In genomic region chr5:173327948-173328895, GRCh38 we compare ENCODE assay signal across 1 cellular context.
TF ChIP-seq lines count a peak whose summit lies in the region.

Gene STC2 (minus strand): TSS chr5:173328414. CDS start chr5:173328193, 221 bp downstream.

TF ChIP-seq in K562, 482 proteins besides CTCF, POLR2A, EP300 and RAD21 (continued from another document):
- TF ChIP-seq, protein P1, sequence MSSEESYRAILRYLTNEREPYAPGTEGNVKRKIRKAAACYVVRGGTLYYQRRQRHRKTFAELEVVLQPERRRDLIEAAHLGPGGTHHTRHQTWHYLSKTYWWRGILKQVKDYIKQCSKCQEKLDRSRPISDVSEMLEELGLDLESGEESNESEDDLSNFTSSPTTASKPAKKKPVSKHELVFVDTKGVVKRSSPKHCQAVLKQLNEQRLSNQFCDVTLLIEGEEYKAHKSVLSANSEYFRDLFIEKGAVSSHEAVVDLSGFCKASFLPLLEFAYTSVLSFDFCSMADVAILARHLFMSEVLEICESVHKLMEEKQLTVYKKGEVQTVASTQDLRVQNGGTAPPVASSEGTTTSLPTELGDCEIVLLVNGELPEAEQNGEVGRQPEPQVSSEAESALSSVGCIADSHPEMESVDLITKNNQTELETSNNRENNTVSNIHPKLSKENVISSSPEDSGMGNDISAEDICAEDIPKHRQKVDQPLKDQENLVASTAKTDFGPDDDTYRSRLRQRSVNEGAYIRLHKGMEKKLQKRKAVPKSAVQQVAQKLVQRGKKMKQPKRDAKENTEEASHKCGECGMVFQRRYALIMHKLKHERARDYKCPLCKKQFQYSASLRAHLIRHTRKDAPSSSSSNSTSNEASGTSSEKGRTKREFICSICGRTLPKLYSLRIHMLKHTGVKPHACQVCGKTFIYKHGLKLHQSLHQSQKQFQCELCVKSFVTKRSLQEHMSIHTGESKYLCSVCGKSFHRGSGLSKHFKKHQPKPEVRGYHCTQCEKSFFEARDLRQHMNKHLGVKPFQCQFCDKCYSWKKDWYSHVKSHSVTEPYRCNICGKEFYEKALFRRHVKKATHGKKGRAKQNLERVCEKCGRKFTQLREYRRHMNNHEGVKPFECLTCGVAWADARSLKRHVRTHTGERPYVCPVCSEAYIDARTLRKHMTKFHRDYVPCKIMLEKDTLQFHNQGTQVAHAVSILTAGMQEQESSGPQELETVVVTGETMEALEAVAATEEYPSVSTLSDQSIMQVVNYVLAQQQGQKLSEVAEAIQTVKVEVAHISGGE (CRISPR knock-in tag; IDR thresholded peaks at IDR 0.05) = peak in 1 of 3 experiments; percentile 67; a peak in 1 of 6 replicates
- TF ChIP-seq NR2C1 (IDR thresholded peaks at IDR 0.05) (peak; percentile 75), NR2C1 (tag; IDR thresholded peaks at IDR 0.05) (peak; percentile 41; the same call in 1 of the 2 replicates), ZBTB49 (CRISPR knock-in tag; IDR thresholded peaks at IDR 0.05; ENCODE audit: borderline replicate concordance) (0 out of 2 replicates have a peak, but pooled peaks have one; percentile 73), NFRKB (IDR thresholded peaks at IDR 0.05; ENCODE audit: low read depth) (peak; percentile 81; the same call in 1 of the 2 replicates), HNRNPL (IDR thresholded peaks at IDR 0.05; ENCODE audit: low read depth, low read length) (no peak), ZBTB12 (CRISPR knock-in tag; IDR thresholded peaks at IDR 0.05) (no peak), ATF3 (IDR thresholded peaks at IDR 0.05) (0 out of 2 replicates have a peak, but pooled peaks have one; percentile 6), ATF3 (CRISPR knock-in tag; conservative IDR thresholded peaks at IDR 0.05) (no peak), GTF2A2 (tag; IDR thresholded peaks at IDR 0.05) (no peak), POLR3A (IDR thresholded peaks at IDR 0.05; ENCODE audit: borderline replicate concordance, extremely low read depth, insufficient read depth, insufficient read length) (no peak)
- TF ChIP-seq, protein P2, sequence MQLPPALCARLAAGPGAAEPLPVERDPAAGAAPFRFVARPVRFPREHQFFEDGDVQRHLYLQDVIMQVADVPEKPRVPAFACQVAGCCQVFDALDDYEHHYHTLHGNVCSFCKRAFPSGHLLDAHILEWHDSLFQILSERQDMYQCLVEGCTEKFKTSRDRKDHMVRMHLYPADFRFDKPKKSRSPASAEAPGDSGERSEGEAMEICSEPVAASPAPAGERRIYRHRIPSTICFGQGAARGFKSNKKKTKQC (CRISPR knock-in tag; IDR thresholded peaks at IDR 0.05) = peak; percentile 79
